1 cellular context compared by ENCODE assay signal in the genomic region with DNA sequence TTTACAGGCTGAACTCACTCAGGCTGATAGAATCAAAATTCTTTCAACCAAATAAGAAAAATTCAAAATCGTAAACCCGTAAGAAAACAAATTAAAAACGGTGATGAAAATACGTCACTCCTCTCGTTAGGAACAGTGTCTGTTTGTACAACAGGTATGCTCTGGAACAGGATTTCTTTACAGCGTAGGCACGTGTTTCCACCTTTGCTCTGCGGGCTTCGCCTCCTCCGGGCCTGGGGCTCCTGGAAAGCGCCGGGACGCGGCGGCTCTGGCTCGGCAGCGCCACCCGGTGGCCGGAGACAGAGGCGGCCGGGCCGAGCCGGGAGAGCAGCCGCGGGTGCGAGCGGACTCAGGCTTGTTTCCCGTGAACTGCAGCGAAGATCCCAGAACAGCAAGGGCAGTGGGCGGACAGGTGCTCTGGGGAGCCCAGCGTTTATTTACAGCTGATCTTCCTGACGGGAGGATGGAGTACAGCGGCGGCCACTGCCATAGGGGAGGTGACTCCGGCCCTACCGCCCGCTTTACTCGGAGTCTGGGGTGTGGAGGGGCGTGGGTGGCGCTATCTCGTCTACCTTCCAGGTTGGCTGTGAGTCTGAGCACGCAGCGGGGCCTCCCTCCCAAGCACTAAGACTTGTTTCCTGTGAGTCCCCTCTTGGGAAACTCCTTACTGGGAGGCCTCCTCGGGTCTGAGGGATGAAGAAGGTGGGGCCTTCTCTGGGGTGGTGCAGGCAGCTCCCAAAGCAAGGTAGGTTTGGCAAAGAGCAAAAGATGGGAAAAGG.
A peak's percentile ranks its signal among the peaks of the same experiment; 100 is the strongest.
TF ChIP-seq lines count a peak whose summit lies in the region.

No MANE protein-coding gene starts in this region.

TF ChIP-seq in HepG2, 621 proteins besides CTCF, POLR2A, EP300 and RAD21 (continued from another document):
- TF ChIP-seq, protein P1, sequence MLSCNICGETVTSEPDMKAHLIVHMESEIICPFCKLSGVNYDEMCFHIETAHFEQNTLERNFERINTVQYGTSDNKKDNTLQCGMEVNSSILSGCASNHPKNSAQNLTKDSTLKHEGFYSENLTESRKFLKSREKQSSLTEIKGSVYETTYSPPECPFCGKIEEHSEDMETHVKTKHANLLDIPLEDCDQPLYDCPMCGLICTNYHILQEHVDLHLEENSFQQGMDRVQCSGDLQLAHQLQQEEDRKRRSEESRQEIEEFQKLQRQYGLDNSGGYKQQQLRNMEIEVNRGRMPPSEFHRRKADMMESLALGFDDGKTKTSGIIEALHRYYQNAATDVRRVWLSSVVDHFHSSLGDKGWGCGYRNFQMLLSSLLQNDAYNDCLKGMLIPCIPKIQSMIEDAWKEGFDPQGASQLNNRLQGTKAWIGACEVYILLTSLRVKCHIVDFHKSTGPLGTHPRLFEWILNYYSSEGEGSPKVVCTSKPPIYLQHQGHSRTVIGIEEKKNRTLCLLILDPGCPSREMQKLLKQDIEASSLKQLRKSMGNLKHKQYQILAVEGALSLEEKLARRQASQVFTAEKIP (CRISPR knock-in tag; IDR thresholded peaks at IDR 0.05; ENCODE audit: borderline replicate concordance): no peak
- TF ChIP-seq MYC (CRISPR knock-in tag; IDR thresholded peaks at IDR 0.05; ENCODE audit: borderline replicate concordance): peak; percentile 88
- TF ChIP-seq, protein P2, sequence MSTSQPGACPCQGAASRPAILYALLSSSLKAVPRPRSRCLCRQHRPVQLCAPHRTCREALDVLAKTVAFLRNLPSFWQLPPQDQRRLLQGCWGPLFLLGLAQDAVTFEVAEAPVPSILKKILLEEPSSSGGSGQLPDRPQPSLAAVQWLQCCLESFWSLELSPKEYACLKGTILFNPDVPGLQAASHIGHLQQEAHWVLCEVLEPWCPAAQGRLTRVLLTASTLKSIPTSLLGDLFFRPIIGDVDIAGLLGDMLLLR (CRISPR knock-in tag; IDR thresholded peaks at IDR 0.05): no peak
- TF ChIP-seq HOXD1 (CRISPR knock-in tag; IDR thresholded peaks at IDR 0.05): 0 out of 2 replicates have a peak, but pooled peaks have one; percentile 43
- TF ChIP-seq, protein P3, sequence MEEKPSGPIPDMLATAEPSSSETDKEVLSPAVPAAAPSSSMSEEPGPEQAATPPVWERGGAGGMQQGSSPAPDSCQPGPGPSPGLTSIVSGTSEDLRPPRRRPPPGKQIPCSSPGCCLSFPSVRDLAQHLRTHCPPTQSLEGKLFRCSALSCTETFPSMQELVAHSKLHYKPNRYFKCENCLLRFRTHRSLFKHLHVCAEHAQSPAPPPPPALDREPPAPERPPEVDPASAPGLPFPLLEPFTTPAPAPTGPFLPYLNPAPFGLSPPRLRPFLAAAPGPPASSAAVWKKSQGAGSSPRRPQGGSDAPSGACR (CRISPR knock-in tag; IDR thresholded peaks at IDR 0.05): peak; percentile 62; the same call in 1 of the 2 replicates
- peak; percentile 80; the same call in 1 of the 2 replicates for TF ChIP-seq ZFP90 (CRISPR knock-in tag; IDR thresholded peaks at IDR 0.05; ENCODE audit: borderline replicate concordance)
- TF ChIP-seq MED8 (CRISPR knock-in tag; IDR thresholded peaks at IDR 0.05; ENCODE audit: insufficient replicate concordance): no peak
- no peak for TF ChIP-seq SMAD1 (CRISPR knock-in tag; IDR thresholded peaks at IDR 0.05; ENCODE audit: borderline replicate concordance, low read depth)
- TF ChIP-seq ZSCAN22 (CRISPR knock-in tag; IDR thresholded peaks at IDR 0.05): no peak
- TF ChIP-seq PLRG1 (conservative IDR thresholded peaks at IDR 0.05): no peak
- TF ChIP-seq ZNF749 (CRISPR knock-in tag; IDR thresholded peaks at IDR 0.05; ENCODE audit: borderline replicate concordance): no peak
- no peak for TF ChIP-seq DPF2 (CRISPR knock-in tag; IDR thresholded peaks at IDR 0.05; ENCODE audit: borderline replicate concordance, low read depth)
- no peak for TF ChIP-seq GLI4 (CRISPR knock-in tag; IDR thresholded peaks at IDR 0.05; ENCODE audit: borderline replicate concordance)
- TF ChIP-seq, protein P4, sequence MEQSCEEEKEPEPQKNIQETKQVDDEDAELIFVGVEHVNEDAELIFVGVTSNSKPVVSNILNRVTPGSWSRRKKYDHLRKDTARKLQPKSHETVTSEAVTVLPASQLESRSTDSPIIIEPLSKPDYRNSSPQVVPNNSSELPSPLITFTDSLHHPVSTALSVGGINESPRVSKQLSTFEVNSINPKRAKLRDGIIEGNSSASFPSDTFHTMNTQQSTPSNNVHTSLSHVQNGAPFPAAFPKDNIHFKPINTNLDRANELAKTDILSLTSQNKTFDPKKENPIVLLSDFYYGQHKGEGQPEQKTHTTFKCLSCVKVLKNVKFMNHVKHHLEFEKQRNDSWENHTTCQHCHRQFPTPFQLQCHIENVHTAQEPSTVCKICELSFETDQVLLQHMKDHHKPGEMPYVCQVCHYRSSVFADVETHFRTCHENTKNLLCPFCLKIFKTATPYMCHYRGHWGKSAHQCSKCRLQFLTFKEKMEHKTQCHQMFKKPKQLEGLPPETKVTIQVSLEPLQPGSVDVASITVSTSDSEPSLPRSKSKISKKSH (CRISPR knock-in tag; IDR thresholded peaks at IDR 0.05; ENCODE audit: borderline replicate concordance): 0 out of 2 replicates have a peak, but pooled peaks have one; percentile 64
- peak; percentile 50; the same call in 1 of the 2 replicates for TF ChIP-seq MIER3 (CRISPR knock-in tag; IDR thresholded peaks at IDR 0.05; ENCODE audit: borderline replicate concordance)
- TF ChIP-seq ZNF264 (CRISPR knock-in tag; IDR thresholded peaks at IDR 0.05): peak; percentile 63; the same call in 1 of the 2 replicates
- TF ChIP-seq GZF1 (CRISPR knock-in tag; IDR thresholded peaks at IDR 0.05): no peak
- 0 out of 2 replicates have a peak, but pooled peaks have one; percentile 44 for TF ChIP-seq ZNF552 (CRISPR knock-in tag; IDR thresholded peaks at IDR 0.05; ENCODE audit: borderline replicate concordance)
- TF ChIP-seq, protein P5, sequence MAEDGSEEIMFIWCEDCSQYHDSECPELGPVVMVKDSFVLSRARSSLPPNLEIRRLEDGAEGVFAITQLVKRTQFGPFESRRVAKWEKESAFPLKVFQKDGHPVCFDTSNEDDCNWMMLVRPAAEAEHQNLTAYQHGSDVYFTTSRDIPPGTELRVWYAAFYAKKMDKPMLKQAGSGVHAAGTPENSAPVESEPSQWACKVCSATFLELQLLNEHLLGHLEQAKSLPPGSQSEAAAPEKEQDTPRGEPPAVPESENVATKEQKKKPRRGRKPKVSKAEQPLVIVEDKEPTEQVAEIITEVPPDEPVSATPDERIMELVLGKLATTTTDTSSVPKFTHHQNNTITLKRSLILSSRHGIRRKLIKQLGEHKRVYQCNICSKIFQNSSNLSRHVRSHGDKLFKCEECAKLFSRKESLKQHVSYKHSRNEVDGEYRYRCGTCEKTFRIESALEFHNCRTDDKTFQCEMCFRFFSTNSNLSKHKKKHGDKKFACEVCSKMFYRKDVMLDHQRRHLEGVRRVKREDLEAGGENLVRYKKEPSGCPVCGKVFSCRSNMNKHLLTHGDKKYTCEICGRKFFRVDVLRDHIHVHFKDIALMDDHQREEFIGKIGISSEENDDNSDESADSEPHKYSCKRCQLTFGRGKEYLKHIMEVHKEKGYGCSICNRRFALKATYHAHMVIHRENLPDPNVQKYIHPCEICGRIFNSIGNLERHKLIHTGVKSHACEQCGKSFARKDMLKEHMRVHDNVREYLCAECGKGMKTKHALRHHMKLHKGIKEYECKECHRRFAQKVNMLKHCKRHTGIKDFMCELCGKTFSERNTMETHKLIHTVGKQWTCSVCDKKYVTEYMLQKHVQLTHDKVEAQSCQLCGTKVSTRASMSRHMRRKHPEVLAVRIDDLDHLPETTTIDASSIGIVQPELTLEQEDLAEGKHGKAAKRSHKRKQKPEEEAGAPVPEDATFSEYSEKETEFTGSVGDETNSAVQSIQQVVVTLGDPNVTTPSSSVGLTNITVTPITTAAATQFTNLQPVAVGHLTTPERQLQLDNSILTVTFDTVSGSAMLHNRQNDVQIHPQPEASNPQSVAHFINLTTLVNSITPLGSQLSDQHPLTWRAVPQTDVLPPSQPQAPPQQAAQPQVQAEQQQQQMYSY (CRISPR knock-in tag; IDR thresholded peaks at IDR 0.05): peak; percentile 57; the same call in 1 of the 2 replicates
- peak; percentile 62 for TF ChIP-seq SAP130 (CRISPR knock-in tag; IDR thresholded peaks at IDR 0.05; ENCODE audit: low read depth)
- TF ChIP-seq, protein P6, sequence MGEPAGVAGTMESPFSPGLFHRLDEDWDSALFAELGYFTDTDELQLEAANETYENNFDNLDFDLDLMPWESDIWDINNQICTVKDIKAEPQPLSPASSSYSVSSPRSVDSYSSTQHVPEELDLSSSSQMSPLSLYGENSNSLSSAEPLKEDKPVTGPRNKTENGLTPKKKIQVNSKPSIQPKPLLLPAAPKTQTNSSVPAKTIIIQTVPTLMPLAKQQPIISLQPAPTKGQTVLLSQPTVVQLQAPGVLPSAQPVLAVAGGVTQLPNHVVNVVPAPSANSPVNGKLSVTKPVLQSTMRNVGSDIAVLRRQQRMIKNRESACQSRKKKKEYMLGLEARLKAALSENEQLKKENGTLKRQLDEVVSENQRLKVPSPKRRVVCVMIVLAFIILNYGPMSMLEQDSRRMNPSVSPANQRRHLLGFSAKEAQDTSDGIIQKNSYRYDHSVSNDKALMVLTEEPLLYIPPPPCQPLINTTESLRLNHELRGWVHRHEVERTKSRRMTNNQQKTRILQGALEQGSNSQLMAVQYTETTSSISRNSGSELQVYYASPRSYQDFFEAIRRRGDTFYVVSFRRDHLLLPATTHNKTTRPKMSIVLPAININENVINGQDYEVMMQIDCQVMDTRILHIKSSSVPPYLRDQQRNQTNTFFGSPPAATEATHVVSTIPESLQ (CRISPR knock-in tag; conservative IDR thresholded peaks at IDR 0.05): no peak
